In the genomic region with DNA sequence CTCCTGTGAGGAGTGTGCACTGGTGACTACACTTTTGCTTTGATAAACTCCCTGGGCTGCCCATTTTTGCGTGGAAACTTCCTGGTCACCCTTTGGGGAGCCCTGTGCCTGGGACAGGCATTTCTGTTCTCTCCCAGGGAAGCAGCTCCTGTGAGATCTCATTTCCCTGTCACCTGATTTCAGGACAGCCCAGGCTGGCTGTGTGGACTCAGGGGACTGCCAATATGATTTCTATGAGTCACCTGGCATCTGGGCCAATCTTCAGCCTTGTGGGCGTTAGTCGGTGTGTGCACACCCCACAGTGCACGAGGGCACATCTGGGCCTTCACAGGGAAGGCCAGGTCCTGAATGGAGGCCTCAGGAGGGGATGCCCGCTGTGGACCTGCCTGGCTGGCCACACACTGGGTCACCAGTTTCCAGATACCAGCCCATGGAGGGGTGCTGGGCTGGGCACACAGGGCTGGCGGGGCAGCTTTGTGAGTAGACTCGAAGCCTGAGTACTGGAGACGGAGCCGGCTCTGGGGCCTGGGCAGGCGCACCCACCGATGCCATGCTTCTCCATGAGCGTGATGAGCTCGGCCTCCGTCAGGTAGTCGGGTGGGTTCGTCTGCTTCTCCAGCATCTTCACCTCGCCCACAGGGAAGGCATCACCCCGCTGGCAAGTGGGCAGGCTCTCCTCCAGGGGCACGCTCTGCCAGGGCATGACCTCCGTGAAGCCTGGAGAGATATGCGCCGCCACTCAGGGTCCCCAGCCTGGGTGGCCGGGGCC, we compare ENCODE assay signal across 12 cellular contexts. TPM values are rescaled to one million over a fixed set of nuclear protein-coding genes. Genes with fewer than 3 reads are reported as not detected.
A peak's percentile ranks its signal among the peaks of the same experiment; 100 is the strongest.
DNase-seq lines count a peak whose midpoint lies in the region; ATAC-seq, FAIRE-seq and TF ChIP-seq lines count a peak whose summit lies in the region.
"Had no signal": no experiment of that assay in that cellular context is flagged by ENCODE, and none has a peak within 500 bp of the region (broad histone marks: within the 10 kb centered on the region; RNA-seq: fewer than 3 reads in every experiment).

No MANE protein-coding gene starts in this region.

- H3K27me3 Mint-ChIP-seq in activated CD4-positive, alpha-beta T cell treated with anti-CD3 and anti-CD28 coated beads, Interleukin-2, amount 10 ng/mL, durations not matched to agents 24 days and 14 days = no peaks in the 10 kb centered on the region

- H3K27me3 ChIP-seq in fibroblast of lung (ENCODE audit: control insufficient read depth, insufficient read depth, low read length) (no peaks in the 10 kb centered on the region), gastrocnemius medialis (no peaks in the 10 kb centered on the region)
- H3K27me3 ChIP-seq: tibial artery had no signal

- no peak overlapping the region for H3K27ac Mint-ChIP-seq in activated CD4-positive, alpha-beta T cell treated with anti-CD3 and anti-CD28 coated beads, Interleukin-2, amount 10 ng/mL, durations not matched to agents 24 days and 14 days

- H3K4me1 Mint-ChIP-seq in activated CD4-positive, alpha-beta T cell treated with anti-CD3 and anti-CD28 coated beads, Interleukin-2, amount 10 ng/mL, durations not matched to agents 24 days and 14 days = no peaks in the 10 kb centered on the region

- H3K9me3 Mint-ChIP-seq in activated CD4-positive, alpha-beta T cell treated with anti-CD3 and anti-CD28 coated beads, Interleukin-2, amount 10 ng/mL, durations not matched to agents 24 days and 14 days = no peaks in the 10 kb centered on the region

- H3K4me1 ChIP-seq in fibroblast of lung (ENCODE audit: control insufficient read depth, extremely low read depth, insufficient read depth, low read length) (no peaks in the 10 kb centered on the region), gastrocnemius medialis (peaks cover 0 to 18% of the 10 kb centered on the region in 2 donors)
- H3K4me1 ChIP-seq: tibial artery had no signal

- intact Hi-C loops in gastrocnemius medialis (cut with DNase I; ENCODE audit: low total_unique reads) = no loop called here
- intact Hi-C loops in activated CD4-positive, alpha-beta T cell treated with anti-CD3 and anti-CD28 coated beads, Interleukin-2, amount 10 ng/mL, durations not matched to agents 24 days and 14 days (cut with micrococcal nuclease) = no loop called here

- H4K20me1 ChIP-seq in fibroblast of lung (ENCODE audit: control insufficient read depth, extremely low read depth, insufficient read depth, low read length) = no peaks in the 10 kb centered on the region

- H3K4me3 Mint-ChIP-seq in activated CD4-positive, alpha-beta T cell treated with anti-CD3 and anti-CD28 coated beads, Interleukin-2, amount 10 ng/mL, durations not matched to agents 24 days and 14 days = no peak overlapping the region

- H3K79me2 ChIP-seq in fibroblast of lung (ENCODE audit: control insufficient read depth, insufficient read depth, low read length) = no peaks in the 10 kb centered on the region

- no peak overlapping the region for H3K27ac ChIP-seq in fibroblast of lung (ENCODE audit: insufficient read depth, low read length)
- peak overlapping the region; percentile 56 to 84 (median 70) for H3K27ac ChIP-seq in gastrocnemius medialis
- H3K27ac ChIP-seq: tibial artery had no signal

- H3K9me3 ChIP-seq in fibroblast of lung (ENCODE audit: control insufficient read depth, insufficient read depth, low read depth, low read length) (no peaks in the 10 kb centered on the region), gastrocnemius medialis (no peaks in the 10 kb centered on the region)
- H3K9me3 ChIP-seq: tibial artery had no signal

- in situ Hi-C loops in gastrocnemius medialis (cut with MboI; ENCODE audit: low sequenced_read_pairs in 4 of 4) = no loop called here

- no peak for FAIRE-seq in H54 (lab: Jason Lieb, UNC)

- H3K9ac ChIP-seq in fibroblast of lung (ENCODE audit: insufficient read depth, low read length) = no peak overlapping the region

- H3K36me3 Mint-ChIP-seq in activated CD4-positive, alpha-beta T cell treated with anti-CD3 and anti-CD28 coated beads, Interleukin-2, amount 10 ng/mL, durations not matched to agents 24 days and 14 days (ENCODE audit: low read depth) = peaks cover 20% of the 10 kb centered on the region

- H3K4me3 ChIP-seq in fibroblast of lung (replicated peaks in 1 of 4; ENCODE audit: control extremely low read depth in 1 of 4, insufficient read depth in 1 of 4, low read depth in 3 of 4, low read length in 4 of 4) = no peak overlapping the region
- no peak overlapping the region for H3K4me3 ChIP-seq in gastrocnemius medialis
- H3K4me3 ChIP-seq: tibial artery had no signal

- TF ChIP-seq CTCF in fibroblast of lung (conservative IDR thresholded peaks at IDR 0.05 in 1 of 2, IDR thresholded peaks at IDR 0.05 in 1 of 2; ENCODE audit: low read depth in 1 of 2, low read length in 2 of 2) = no peak
- TF ChIP-seq CTCF in gastrocnemius medialis (IDR thresholded peaks at IDR 0.05 in 4 of 5, conservative IDR thresholded peaks at IDR 0.05 in 1 of 5) = no peak

- H2AFZ ChIP-seq in fibroblast of lung (ENCODE audit: low read length) = no peak overlapping the region

- peak; percentile 80 to 93 for ATAC-seq in gastrocnemius medialis
- no peak for ATAC-seq in GM18873 (IDR thresholded peaks at IDR 0.05; ENCODE audit: low FRiP score, unreplicated experiment)

- no peak overlapping the region for H3K4me2 ChIP-seq in fibroblast of lung (ENCODE audit: extremely low read depth, insufficient read depth, low read length)

- DNase-seq in H54 (ENCODE audit: insufficient read length, low spot score) (peak; percentile 41), RPMI7951 (ENCODE audit: low read depth) (peak; percentile 40), fibroblast of lung (ENCODE audit: low read depth in 2 of 2) (peak; percentile 41 to 61), gastrocnemius medialis (peak; percentile 65 to 70)
- no peak for DNase-seq in activated CD4-positive, alpha-beta T cell treated with anti-CD3 and anti-CD28 coated beads, Interleukin-2, amount 10 ng/mL, durations not matched to agents 24 days and 14 days
- DNase-seq in activated CD4-positive, CD25-positive, alpha-beta regulatory T cell (lab: John Stamatoyannopoulos, UW) = no peak
- DNase-seq: amygdala; DMS79; effector memory CD4-positive, alpha-beta T cell; NCI-H226; tibial artery had no signal

- H3K36me3 ChIP-seq in fibroblast of lung (ENCODE audit: control insufficient read depth, insufficient read depth, low read length) (peaks cover 38% of the 10 kb centered on the region), gastrocnemius medialis (peaks cover 0 to 71% of the 10 kb centered on the region in 2 donors)

- TF ChIP-seq POLR2A in H54 (IDR thresholded peaks at IDR 0.05; ENCODE audit: low read depth, low read length) = no peak
- TF ChIP-seq POLR2A in gastrocnemius medialis (IDR thresholded peaks at IDR 0.05) = no peak

RNA-seq across cellular contexts. Expression of a gene that starts 9.4 kb away (rescaled TPM):
- total RNA-seq in RPMI7951 (2014; rRNA removed; shearing (Covaris generic)) = 13.5 and 21.7 TPM in 2 replicates
- total RNA-seq in fibroblast of lung (24.7 and 37.0 TPM in 2 replicates), gastrocnemius medialis (10 to 100 TPM; 10.2 to 13.8 (median 11.0) TPM)
- polyA plus RNA-seq in fibroblast of lung = 12.5 and 19.0 TPM in 2 replicates
- polyA plus RNA-seq in fibroblast of lung (2012) = 17.7 and 30.6 TPM in 2 replicates
- 23.5 and 40.0 TPM in 2 replicates for polyA minus RNA-seq in fibroblast of lung (ENCODE audit: low replicate concordance)
- total RNA-seq in activated CD4-positive, alpha-beta T cell treated with anti-CD3 and anti-CD28 coated beads, Interleukin-2, amount 10 ng/mL, durations not matched to agents 24 days and 14 days = 31.0 and 40.1 TPM in 2 replicates

RNA-seq across cellular contexts. Expression of a gene that starts 20.5 kb away (rescaled TPM):
- 12.6 and 13.3 TPM in 2 replicates for total RNA-seq in RPMI7951 (2014; rRNA removed; shearing (Covaris generic))
- total RNA-seq in fibroblast of lung = 16.5 and 18.2 TPM in 2 replicates
- 7.4 and 9.6 TPM in 2 replicates for polyA plus RNA-seq in fibroblast of lung
- 9.7 and 14.0 TPM in 2 replicates for polyA plus RNA-seq in fibroblast of lung (2012)
- 23.9 and 26.0 TPM in 2 replicates for polyA minus RNA-seq in fibroblast of lung (ENCODE audit: low replicate concordance)
- 10 to 100 TPM in 3 of 4 donors, 1 to 10 TPM in 1; 8.2 to 15.7 (median 14.2) TPM for total RNA-seq in gastrocnemius medialis
- 48.0 and 48.6 TPM in 2 replicates for total RNA-seq in activated CD4-positive, alpha-beta T cell treated with anti-CD3 and anti-CD28 coated beads, Interleukin-2, amount 10 ng/mL, durations not matched to agents 24 days and 14 days

Comparison
In these comparisons a context has a peak if more than half of its experiments do, and no peak if none do; other contexts are left out.
1. DNase-seq: peak in H54 (single experiment), RPMI7951 (single experiment), fibroblast of lung (2 of 2) and gastrocnemius medialis (2 of 2); none in activated CD4-positive, alpha-beta T cell treated with anti-CD3 and anti-CD28 coated beads, Interleukin-2, amount 10 ng/mL, durations not matched to agents 24 days and 14 days (single experiment) and activated CD4-positive, CD25-positive, alpha-beta regulatory T cell (0 of 4).